ENCODE assay signal across 1 cellular context in genomic region chr9:125255781-125256391, GRCh38.
TF ChIP-seq lines count a peak whose summit lies in the region.

No MANE protein-coding gene starts in this region.

TF ChIP-seq in GM12878, 131 proteins besides CTCF, POLR2A, EP300 and RAD21:
- TF ChIP-seq ATF2 (IDR thresholded peaks at IDR 0.05; ENCODE audit: low read length) (no peak), SMC3 (IDR thresholded peaks at IDR 0.05; ENCODE audit: borderline replicate concordance, low read length) (peak; percentile 50; the same call in 1 of the 2 replicates)
